ENCODE assay signal across 8 cellular contexts in the genomic region with DNA sequence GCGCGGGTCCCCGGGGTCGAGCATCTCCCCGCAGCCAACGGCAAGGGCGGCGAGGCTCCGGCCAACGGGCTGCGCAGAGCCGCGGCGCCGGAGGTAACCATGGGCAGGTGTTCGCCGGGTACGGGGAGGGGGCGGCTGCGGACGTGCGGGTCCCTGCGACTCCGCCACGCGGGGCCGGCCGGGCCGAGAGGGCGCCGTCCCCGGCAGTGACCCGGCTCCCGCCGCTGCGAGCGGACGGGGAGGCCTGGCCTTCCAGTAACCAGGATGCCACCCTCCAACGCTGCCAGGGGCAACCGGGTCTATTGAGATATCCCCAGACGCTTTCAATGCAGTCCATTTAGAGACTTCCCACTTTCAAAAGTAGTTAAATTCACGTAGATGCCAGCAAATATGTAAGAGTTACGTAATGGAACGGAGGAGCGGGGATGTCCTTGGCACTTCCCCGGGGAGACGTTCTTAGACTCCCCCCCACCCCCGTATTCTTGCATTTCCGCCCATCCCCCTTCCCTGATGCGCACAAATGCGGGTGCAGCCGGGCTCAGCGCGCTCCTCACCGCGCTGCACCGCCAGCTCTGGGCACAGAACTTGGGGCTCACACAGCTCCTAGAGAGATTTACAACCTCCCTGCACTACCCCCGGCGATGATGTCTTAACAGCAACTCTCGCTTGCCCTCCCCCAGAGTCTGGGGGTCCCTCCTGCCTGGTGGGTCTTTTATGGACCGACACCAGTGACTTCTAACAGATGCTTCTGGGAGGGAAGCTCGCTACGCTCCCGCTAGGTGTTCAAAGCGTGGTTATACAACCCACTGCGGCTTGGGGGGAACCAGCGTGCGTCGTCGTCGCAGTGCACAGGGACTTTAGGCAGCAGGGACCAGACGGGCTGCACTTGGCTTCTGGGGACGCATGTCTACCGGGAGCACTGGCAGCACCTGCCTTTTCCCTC. TPM values are rescaled to one million over a fixed set of nuclear protein-coding genes. Genes with fewer than 3 reads are reported as not detected.
DNase-seq lines count a peak whose midpoint lies in the region; ATAC-seq and TF ChIP-seq lines count a peak whose summit lies in the region.

No MANE protein-coding gene starts in this region.

- peak overlapping the region; percentile 88 for H3K4me3 ChIP-seq in endocrine pancreas (ENCODE audit: control insufficient read depth, insufficient read depth, low read length)

- H3K36me3 Mint-ChIP-seq in nephron (ENCODE audit: low read depth) (no peaks in the 10 kb centered on the region), immature natural killer cell (no peaks in the 10 kb centered on the region)

- peaks cover 19% of the 10 kb centered on the region for H3K4me1 ChIP-seq in endocrine pancreas (ENCODE audit: control insufficient read depth, insufficient read depth, low read length)

- no peaks in the 10 kb centered on the region for H3K36me3 ChIP-seq in endocrine pancreas (ENCODE audit: control insufficient read depth, insufficient read depth, low read length)

- DNase-seq in DMS153 treated with DMSO at 0.1 percent for 48 hours (lab: John Stamatoyannopoulos, UW; ENCODE audit: unreplicated experiment) = peak; percentile 18
- no peak for DNase-seq in DMS153 (lab: John Stamatoyannopoulos, UW)
- DNase-seq in activated CD4-positive, alpha-beta T cell treated with anti-CD3 and anti-CD28 coated beads for 4 hours = peak; percentile 55 to 56
- DNase-seq in middle frontal gyrus (ENCODE audit: extremely low spot score, low spot score) = no peak
- DNase-seq in immature natural killer cell = no peak

- H3K9me3 Mint-ChIP-seq in nephron = no peaks in the 10 kb centered on the region
- peaks cover 0 to 16% (median 2%) of the 10 kb centered on the region in 6 donors for H3K9me3 Mint-ChIP-seq in immature natural killer cell

- H3K4me1 Mint-ChIP-seq in nephron (peaks cover 33% of the 10 kb centered on the region), immature natural killer cell (peaks cover 0 to 7% of the 10 kb centered on the region in 2 donors)

- ATAC-seq in HG03064 (IDR thresholded peaks at IDR 0.05; ENCODE audit: low read depth, unreplicated experiment) = peak; percentile 21

- H3K27me3 Mint-ChIP-seq in nephron (ENCODE audit: low read depth) = peaks cover 90% of the 10 kb centered on the region
- H3K27me3 Mint-ChIP-seq in immature natural killer cell (ENCODE audit: low read depth in 3 of 3) = peaks cover 9 to 35% (median 25%) of the 10 kb centered on the region in 3 donors

- H3K27ac Mint-ChIP-seq in nephron = peak overlapping the region; percentile 21 to 57 (median 44)
- no peak overlapping the region for H3K27ac Mint-ChIP-seq in immature natural killer cell

- no peaks in the 10 kb centered on the region for H3K27me3 ChIP-seq in endocrine pancreas (ENCODE audit: control insufficient read depth, insufficient read depth, low read length)

- H3K9ac ChIP-seq in endocrine pancreas (ENCODE audit: control insufficient read depth, insufficient read depth, low read length) = peak overlapping the region; percentile 81

- no peaks in the 10 kb centered on the region for H3K9me3 ChIP-seq in endocrine pancreas (ENCODE audit: control insufficient read depth, low read length)

- H3K4me3 Mint-ChIP-seq in nephron (peak overlapping the region; percentile 86 to 91 (median 90)), immature natural killer cell (peak overlapping the region in 1 of 5 donors; percentile 49)

- TF ChIP-seq CTCF in nephron (IDR thresholded peaks at IDR 0.05; ENCODE audit: unreplicated experiment in 3 of 3) = no peak

RNA-seq across cellular contexts. Expression of gene SGPP2, which starts 0.7 kb away (rescaled TPM):
- polyA plus RNA-seq in immature natural killer cell = not detected

Comparison
In these comparisons a context has a peak if more than half of its experiments do, and no peak if none do; other contexts are left out.
1. DNase-seq: peak in DMS153 treated with DMSO at 0.1 percent for 48 hours (single experiment) and activated CD4-positive, alpha-beta T cell treated with anti-CD3 and anti-CD28 coated beads for 4 hours (2 of 2); none in DMS153 (single experiment), middle frontal gyrus (single experiment) and immature natural killer cell (0 of 3).
2. H3K27ac Mint-ChIP-seq: peak in nephron (3 of 3); none in immature natural killer cell (0 of 6).